ENCODE assay signal across 6 cellular contexts in genomic region chr1:28691627-28692026, GRCh38. TPM values are rescaled to one million over a fixed set of nuclear protein-coding genes. Genes with fewer than 3 reads are reported as not detected.
"Had no signal": no experiment of that assay in that cellular context is flagged by ENCODE, and none has a peak within 500 bp of the region (broad histone marks: within the 10 kb centered on the region; RNA-seq: fewer than 3 reads in every experiment).

No MANE protein-coding gene starts in this region.

RNA-seq across cellular contexts. Expression of gene RNU11, which starts 43.2 kb away (rescaled TPM):
- total RNA-seq: HepG2, HT-29, HT1080, IMR-90, K562 had no signal
- polyA plus RNA-seq: HepG2, IgD-negative memory B cell, IMR-90, K562 had no signal
